In the genomic region with DNA sequence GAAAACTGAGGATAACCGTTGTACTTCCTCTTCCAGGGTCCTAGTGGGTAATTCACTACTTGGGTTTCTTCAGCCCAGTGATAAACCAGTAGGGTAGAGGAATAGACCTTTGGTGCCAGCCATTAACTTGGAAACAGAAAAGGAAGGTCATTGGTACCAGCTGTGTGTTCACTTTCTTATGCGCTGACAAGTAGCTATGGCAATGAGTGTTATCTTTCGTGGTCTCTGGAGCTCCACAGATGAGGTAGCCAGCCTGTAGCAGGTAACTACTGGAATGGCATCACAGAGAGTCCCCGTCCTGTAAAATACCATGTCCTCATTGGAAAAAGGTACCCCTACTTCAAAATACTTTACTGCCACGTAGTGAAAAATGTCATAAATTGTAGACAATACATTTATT, we compare ENCODE assay signal across 9 cellular contexts. TPM values are rescaled to one million over a fixed set of nuclear protein-coding genes. Genes with fewer than 3 reads are reported as not detected.
DNase-seq lines count a peak whose midpoint lies in the region; ATAC-seq, FAIRE-seq and TF ChIP-seq lines count a peak whose summit lies in the region.
"Had no signal": no experiment of that assay in that cellular context is flagged by ENCODE, and none has a peak within 500 bp of the region (broad histone marks: within the 10 kb centered on the region; RNA-seq: fewer than 3 reads in every experiment).

No MANE protein-coding gene starts in this region.

- H3K4me3 ChIP-seq in HepG2 (replicated peaks in 1 of 3; ENCODE audit: insufficient read depth in 1 of 3, low read depth in 2 of 3, low read length in 3 of 3) (peak overlapping the region; percentile 86 to 91 (median 90); a peak in 5 of 6 replicates), right lobe of liver (no peak overlapping the region), SU-DHL-6 (ENCODE audit: insufficient read depth, low read length, poor library complexity, severe bottlenecking) (peak overlapping the region; percentile 87), fibroblast of lung (replicated peaks in 1 of 4; ENCODE audit: control extremely low read depth in 1 of 4, insufficient read depth in 1 of 4, low read depth in 3 of 4, low read length in 4 of 4) (peak overlapping the region; percentile 69 to 91 (median 84)), vagina (peak overlapping the region; percentile 7 to 88)

- H3K9ac ChIP-seq in HepG2 (ENCODE audit: insufficient read depth, low read depth, low read length) (peak overlapping the region; percentile 89; the same call in 1 of the 2 replicates), SU-DHL-6 (ENCODE audit: low read length) (peak overlapping the region; percentile 97), fibroblast of lung (ENCODE audit: insufficient read depth, low read length) (no peak overlapping the region)

- no peak for TF ChIP-seq RAD21 in HepG2 (CRISPR knock-in tag; IDR thresholded peaks at IDR 0.05)

- 53% methylated on average over 5 of the region's 5 CpGs for WGBS in HepG2 (ENCODE audit: low lambda C conversion rate)
- WGBS in right lobe of liver (ENCODE audit: insufficient coverage, low coverage, low lambda C conversion rate, missing lambda C conversion rate): 67% methylated on average over 5 of the region's 5 CpGs

- peaks cover 68% of the 10 kb centered on the region for H3K79me2 ChIP-seq in HepG2 (ENCODE audit: insufficient read depth, low read length)
- peaks cover 70% of the 10 kb centered on the region for H3K79me2 ChIP-seq in SU-DHL-6 (ENCODE audit: insufficient read depth, low read length)
- H3K79me2 ChIP-seq in fibroblast of lung (ENCODE audit: control insufficient read depth, insufficient read depth, low read length): peaks cover 71% of the 10 kb centered on the region

- H3K27ac ChIP-seq in HepG2 (ENCODE audit: extremely low read length, insufficient read depth, low read length): no peak overlapping the region
- H3K27ac ChIP-seq in right lobe of liver: no peak overlapping the region
- H3K27ac ChIP-seq in SU-DHL-6 (ENCODE audit: low read depth, low read length): 0 out of 2 replicates have a peak overlapping the region, but pooled peaks have one; percentile 84
- no peak overlapping the region for H3K27ac ChIP-seq in fibroblast of lung (ENCODE audit: insufficient read depth, low read length)
- H3K27ac ChIP-seq in vagina: no peak overlapping the region

- in situ Hi-C loops in HepG2 (cut with HindIII; ENCODE audit: extremely low pct_ligation_motif_present, low pct_unique_long_range_greater_than_20kb): no loop called here

- BruUV-seq in HepG2 (replicated peaks; lab: Mats Ljungman, UMichigan): no TSS peak

- H3K27me3 ChIP-seq in HepG2 (ENCODE audit: control insufficient read depth in 1 of 2, insufficient read depth in 2 of 2, low read length in 2 of 2): no peaks in the 10 kb centered on the region; a peak in 1 of 5 replicates
- no peaks in the 10 kb centered on the region for H3K27me3 ChIP-seq in right lobe of liver
- no peaks in the 10 kb centered on the region for H3K27me3 ChIP-seq in SU-DHL-6 (ENCODE audit: low read length)
- H3K27me3 ChIP-seq in fibroblast of lung (ENCODE audit: control insufficient read depth, insufficient read depth, low read length): no peaks in the 10 kb centered on the region
- H3K27me3 ChIP-seq in vagina: no peaks in the 10 kb centered on the region
- H3K27me3 ChIP-seq: gastroesophageal sphincter had no signal

- no peaks in the 10 kb centered on the region for H3K9me3 ChIP-seq in HepG2 (ENCODE audit: low read length)
- no peaks in the 10 kb centered on the region for H3K9me3 ChIP-seq in right lobe of liver
- 0 out of 2 replicates have a peak, but pooled peaks cover 3% of the 10 kb centered on the region for H3K9me3 ChIP-seq in SU-DHL-6 (ENCODE audit: insufficient read depth, low read length)
- no peaks in the 10 kb centered on the region for H3K9me3 ChIP-seq in fibroblast of lung (ENCODE audit: control insufficient read depth, insufficient read depth, low read depth, low read length)
- no peaks in the 10 kb centered on the region for H3K9me3 ChIP-seq in vagina
- H3K9me3 ChIP-seq: gastroesophageal sphincter had no signal

- intact Hi-C loops in HepG2 (cut with micrococcal nuclease; ENCODE audit: unreplicated experiment) (no loop called here), right lobe of liver (cut with DNase I) (no loop called here), vagina (cut with DNase I) (no loop called here)

- DNase-seq in HepG2 (ENCODE audit: low spot score) (no peak), right lobe of liver (no peak), fibroblast of lung (ENCODE audit: low read depth in 2 of 2) (peak in 1 of 2 donors; percentile 25), vagina (ENCODE audit: extremely low spot score in 2 of 2) (no peak)

- H3F3A ChIP-seq in SU-DHL-6 (ENCODE audit: insufficient read depth): peaks cover 16% of the 10 kb centered on the region; the same call in 1 of the 2 replicates

- TF ChIP-seq POLR2A in HepG2 (IDR thresholded peaks at IDR 0.05; ENCODE audit: insufficient read depth in 1 of 2, low read depth in 2 of 2, low read length in 2 of 2): no peak
- TF ChIP-seq POLR2A in right lobe of liver (IDR thresholded peaks at IDR 0.05): no peak
- no peak for TF ChIP-seq POLR2A in vagina (IDR thresholded peaks at IDR 0.05)

- H3K4me1 ChIP-seq in HepG2 (ENCODE audit: insufficient read depth, low read length) (peaks cover 45% of the 10 kb centered on the region), right lobe of liver (peaks cover 0 to 16% (median 6%) of the 10 kb centered on the region in 4 donors), fibroblast of lung (ENCODE audit: control insufficient read depth, extremely low read depth, insufficient read depth, low read length) (peaks cover 7% of the 10 kb centered on the region), vagina (peaks cover 27% of the 10 kb centered on the region)

- H2AFZ ChIP-seq in HepG2 (ENCODE audit: low read length) (no peak overlapping the region), SU-DHL-6 (ENCODE audit: low read depth, low read length, severe bottlenecking) (no peak overlapping the region), fibroblast of lung (ENCODE audit: low read length) (no peak overlapping the region)

- TF ChIP-seq CTCF in HepG2 (CRISPR knock-in tag; IDR thresholded peaks at IDR 0.05) (no peak), right lobe of liver (IDR thresholded peaks at IDR 0.05) (no peak), SU-DHL-6 (IDR thresholded peaks at IDR 0.05; ENCODE audit: insufficient read depth, low read length, poor library complexity, severe bottlenecking) (no peak), fibroblast of lung (conservative IDR thresholded peaks at IDR 0.05 in 1 of 2, IDR thresholded peaks at IDR 0.05 in 1 of 2; ENCODE audit: low read depth in 1 of 2, low read length in 2 of 2) (no peak), vagina (IDR thresholded peaks at IDR 0.05) (no peak)

- ATAC-seq in HepG2 (no peak), right lobe of liver (no peak), GM19035 (IDR thresholded peaks at IDR 0.05; ENCODE audit: unreplicated experiment) (no peak), HG03565 (IDR thresholded peaks at IDR 0.05; ENCODE audit: unreplicated experiment) (no peak), GM19023 (IDR thresholded peaks at IDR 0.05; ENCODE audit: unreplicated experiment) (no peak)
- ATAC-seq: gastroesophageal sphincter had no signal

- TF ChIP-seq EP300 in HepG2 (IDR thresholded peaks at IDR 0.05; ENCODE audit: low read depth in 2 of 2, low read length in 2 of 2) (no peak), HepG2 (CRISPR knock-in tag; IDR thresholded peaks at IDR 0.05; ENCODE audit: borderline replicate concordance) (no peak)

- H3K9me2 ChIP-seq in SU-DHL-6 (replicated peaks; ENCODE audit: insufficient read depth, low read length): no peaks in the 10 kb centered on the region

- POLR2A ChIA-PET in HepG2 (lab: Yijun Ruan, JAX): interaction anchor here (1.0 kb wide), 1 partner anchor 9 kb away, joined by 4 read pairs; no protein-coding TSS in a partner anchor

- CTCF ChIA-PET in HepG2 (lab: Yijun Ruan, JAX; ENCODE audit: low intra/inter-chr PET ratio, low total read pairs): no interaction called here

- H4K20me1 ChIP-seq in HepG2 (ENCODE audit: insufficient read depth, low read length) (peaks cover 58% of the 10 kb centered on the region), SU-DHL-6 (ENCODE audit: low read depth, low read length) (peaks cover 45% of the 10 kb centered on the region), fibroblast of lung (ENCODE audit: control insufficient read depth, extremely low read depth, insufficient read depth, low read length) (no peaks in the 10 kb centered on the region)

- H3K36me3 ChIP-seq in HepG2 (replicated peaks in 1 of 2; ENCODE audit: control insufficient read depth in 1 of 2, insufficient read depth in 2 of 2, low read length in 2 of 2) (peaks cover 0 to 2% of the 10 kb centered on the region in 2 experiments; a peak in 2 of 5 replicates), right lobe of liver (no peaks in the 10 kb centered on the region), SU-DHL-6 (ENCODE audit: low read length) (no peaks in the 10 kb centered on the region), fibroblast of lung (ENCODE audit: control insufficient read depth, insufficient read depth, low read length) (peaks cover 2% of the 10 kb centered on the region), vagina (no peaks in the 10 kb centered on the region)

- FAIRE-seq in HepG2 (lab: Jason Lieb, UNC): peak; percentile 28

- H3K4me2 ChIP-seq in HepG2 (ENCODE audit: low read depth, low read length) (peak overlapping the region; percentile 83), SU-DHL-6 (ENCODE audit: low read depth, low read length, poor library complexity, severe bottlenecking) (peak overlapping the region; percentile 75), fibroblast of lung (ENCODE audit: extremely low read depth, insufficient read depth, low read length) (peak overlapping the region; percentile 67)

RNA-seq across cellular contexts. Expression of a gene that starts 2.3 kb away (rescaled TPM):
- total RNA-seq in HepG2 (2016; rRNA removed; fragmentation: Illumina TruSeq; extraction: Trizol) (33.2 and 44.2 TPM in 2 replicates), right lobe of liver (10 to 100 TPM; 12.6 to 18.8 (median 17.1) TPM), fibroblast of lung (56.2 and 81.7 TPM in 2 replicates), vagina (70.0 TPM)
- total RNA-seq in HepG2 (2016; cell fraction: cytosol; rRNA removed; fragmentation: Illumina TruSeq; extraction: Trizol; ENCODE audit: low read depth): 65.0 and 67.5 TPM in 2 replicates
- 34.1 and 42.8 TPM in 2 replicates for total RNA-seq in HepG2 (2016; cell fraction: insoluble cytoplasmic fraction; rRNA removed; fragmentation: Illumina TruSeq; extraction: Trizol)
- 20.5 and 20.6 TPM in 2 replicates for total RNA-seq in HepG2 (2016; cell fraction: membrane; rRNA removed; fragmentation: Illumina TruSeq; extraction: Trizol)
- 104 and 113 TPM in 2 replicates for total RNA-seq in HepG2 (2016; cell fraction: nucleus; rRNA removed; fragmentation: Illumina TruSeq; extraction: Trizol)
- polyA plus RNA-seq in HepG2 (2011; rRNA removed) (36.2 and 42.1 TPM in 2 replicates), fibroblast of lung (28.8 and 31.5 TPM in 2 replicates)
- polyA plus RNA-seq in HepG2 (2011; cell fraction: cytosol; rRNA removed): 15.4 and 16.8 TPM in 2 replicates
- polyA plus RNA-seq in HepG2 (2011; cell fraction: nucleus; rRNA removed): 97.8 and 109 TPM in 2 replicates
- polyA plus RNA-seq in HepG2 (2012): 22.3 and 26.4 TPM in 2 replicates
- 3.4 and 3.9 TPM in 2 replicates for polyA plus RNA-seq in HepG2 (2016; cell fraction: cytosol; fragmentation: Illumina TruSeq; extraction: Trizol; ENCODE audit: low read depth)
- 22.3 and 23.5 TPM in 2 replicates for polyA plus RNA-seq in HepG2 (2016; cell fraction: insoluble cytoplasmic fraction; fragmentation: Illumina TruSeq; extraction: Trizol; ENCODE audit: low read depth)
- polyA plus RNA-seq in HepG2 (2016; cell fraction: membrane; fragmentation: Illumina TruSeq; extraction: Trizol; ENCODE audit: low read depth): 5.7 and 7.3 TPM in 2 replicates
- 101 and 119 TPM in 2 replicates for polyA plus RNA-seq in HepG2 (2016; cell fraction: nucleus; fragmentation: Illumina TruSeq; extraction: Trizol; ENCODE audit: insufficient read depth, low read depth)
- 52.5 and 67.9 TPM in 2 replicates for polyA minus RNA-seq in HepG2 (2011; rRNA and poly(A)+ RNA removed; ENCODE audit: low replicate concordance)
- polyA minus RNA-seq in HepG2 (2011; cell fraction: cytosol; rRNA and poly(A)+ RNA removed): 18.3 and 19.0 TPM in 2 replicates
- polyA minus RNA-seq in HepG2 (2011; cell fraction: nucleus; rRNA and poly(A)+ RNA removed): 232 and 234 TPM in 2 replicates
- polyA plus RNA-seq in fibroblast of lung (2012): 14.6 and 20.4 TPM in 2 replicates
- polyA minus RNA-seq in fibroblast of lung (ENCODE audit: low replicate concordance): 10.0 and 18.3 TPM in 2 replicates

Comparison
In these comparisons a context has a peak if more than half of its experiments do, and no peak if none do; other contexts are left out.
1. H3K4me3 ChIP-seq: peak in HepG2 (3 of 3), SU-DHL-6 (single experiment), fibroblast of lung (4 of 4) and vagina (2 of 2); none in right lobe of liver (0 of 3).
2. Peak in every context shown above with its lines, with median percentiles within 50 percentile points of each other: H3K4me2 ChIP-seq.